In genomic region chr14:55446127-55446736, GRCh38 we compare ENCODE assay signal across 8 cellular contexts. TPM values are rescaled to one million over a fixed set of nuclear protein-coding genes. Genes with fewer than 3 reads are reported as not detected.
A peak's percentile ranks its signal among the peaks of the same experiment; 100 is the strongest.
DNase-seq lines count a peak whose midpoint lies in the region; ATAC-seq and TF ChIP-seq lines count a peak whose summit lies in the region.

No MANE protein-coding gene starts in this region.

- no peaks in the 10 kb centered on the region for H3K27me3 ChIP-seq in transverse colon

- WGBS in transverse colon (ENCODE audit: low coverage in 1 of 2), 2 donors, result 14 to 26% methylated on average over 3 to 5 of the region's 5 CpGs

- H3K36me3 Mint-ChIP-seq in natural killer cell, result no peaks in the 10 kb centered on the region

- peak overlapping the region in 1 of 4 donors; percentile 42 for H3K27ac ChIP-seq in transverse colon

- no peaks in the 10 kb centered on the region for H3K9me3 ChIP-seq in transverse colon

- H3K27ac Mint-ChIP-seq in natural killer cell, result no peak overlapping the region

- no peaks in the 10 kb centered on the region for H3K36me3 ChIP-seq in transverse colon

- no peak for TF ChIP-seq POLR2A in transverse colon (IDR thresholded peaks at IDR 0.05)

- H3K27me3 Mint-ChIP-seq in natural killer cell (ENCODE audit: low read depth in 2 of 2), result no peaks in the 10 kb centered on the region

- peaks cover 6 to 45% (median 12%) of the 10 kb centered on the region in 4 donors for H3K4me1 ChIP-seq in transverse colon

- no peaks in the 10 kb centered on the region for H3K4me1 Mint-ChIP-seq in natural killer cell

- TF ChIP-seq EP300 in transverse colon (IDR thresholded peaks at IDR 0.05; ENCODE audit: low read depth), result no peak

- in situ Hi-C loops in transverse colon (cut with MboI; ENCODE audit: low pct_ligation_motif_present in 1 of 4, low pct_unique_long_range_greater_than_20kb in 1 of 4, low sequenced_read_pairs in 3 of 4), result loop anchor here (25.0 kb wide), 2 partner anchors 216 to 1041 kb away; no protein-coding TSS in a partner anchor

- TF ChIP-seq CTCF in natural killer cell (IDR thresholded peaks at IDR 0.05), result peak; percentile 80
- peak; percentile 67 to 71 (median 70) for TF ChIP-seq CTCF in transverse colon (IDR thresholded peaks at IDR 0.05)

- no peak overlapping the region for H3K4me3 Mint-ChIP-seq in natural killer cell

- intact Hi-C loops in natural killer cell (cut with micrococcal nuclease) (loop anchor here (1.0 kb wide), 2 partner anchors 976 to 1028 kb away; no protein-coding TSS in a partner anchor), transverse colon (cut with DNase I; ENCODE audit: low total_unique reads) (no loop called here)

- ATAC-seq in esophagus mucosa, result peak; percentile 31
- ATAC-seq in natural killer cell, result peak; percentile 50 to 55 (median 52)
- ATAC-seq in HG03196 (IDR thresholded peaks at IDR 0.05; ENCODE audit: unreplicated experiment), result no peak

- no peaks in the 10 kb centered on the region for H3K9me3 Mint-ChIP-seq in natural killer cell

- H3K4me3 ChIP-seq in transverse colon, result no peak overlapping the region

- DNase-seq in DMS 273 treated with DMSO at 0.1 percent for 48 hours (lab: John Stamatoyannopoulos, UW) (peak; percentile 41), HS-5 (ENCODE audit: low read depth) (peak; percentile 51), NCI-H774 (lab: John Stamatoyannopoulos, UW) (peak; percentile 61), natural killer cell (no peak), transverse colon (peak; percentile 60)
- peak; percentile 4 to 14 for DNase-seq in activated CD8-positive, alpha-beta memory T cell treated with anti-CD3 and anti-CD28 coated beads for 1 hour (ENCODE audit: extremely low read depth in 1 of 2, low read depth in 1 of 2)

RNA-seq across cellular contexts. Expression of gene TBPL2, which starts 5.8 kb away (rescaled TPM):
- total RNA-seq in esophagus mucosa (not detected), natural killer cell (not detected), transverse colon (not detected)

RNA-seq across cellular contexts. Expression of gene ATG14, which starts 34.6 kb away (rescaled TPM):
- total RNA-seq in esophagus mucosa, result 5.3 TPM
- 10 to 100 TPM; 18.1 to 23.1 (median 20.5) TPM for total RNA-seq in natural killer cell
- total RNA-seq in transverse colon, result 10 to 100 TPM; 11.5 to 24.7 (median 13.4) TPM
